ENCODE assay signal across 11 cellular contexts in the genomic region with DNA sequence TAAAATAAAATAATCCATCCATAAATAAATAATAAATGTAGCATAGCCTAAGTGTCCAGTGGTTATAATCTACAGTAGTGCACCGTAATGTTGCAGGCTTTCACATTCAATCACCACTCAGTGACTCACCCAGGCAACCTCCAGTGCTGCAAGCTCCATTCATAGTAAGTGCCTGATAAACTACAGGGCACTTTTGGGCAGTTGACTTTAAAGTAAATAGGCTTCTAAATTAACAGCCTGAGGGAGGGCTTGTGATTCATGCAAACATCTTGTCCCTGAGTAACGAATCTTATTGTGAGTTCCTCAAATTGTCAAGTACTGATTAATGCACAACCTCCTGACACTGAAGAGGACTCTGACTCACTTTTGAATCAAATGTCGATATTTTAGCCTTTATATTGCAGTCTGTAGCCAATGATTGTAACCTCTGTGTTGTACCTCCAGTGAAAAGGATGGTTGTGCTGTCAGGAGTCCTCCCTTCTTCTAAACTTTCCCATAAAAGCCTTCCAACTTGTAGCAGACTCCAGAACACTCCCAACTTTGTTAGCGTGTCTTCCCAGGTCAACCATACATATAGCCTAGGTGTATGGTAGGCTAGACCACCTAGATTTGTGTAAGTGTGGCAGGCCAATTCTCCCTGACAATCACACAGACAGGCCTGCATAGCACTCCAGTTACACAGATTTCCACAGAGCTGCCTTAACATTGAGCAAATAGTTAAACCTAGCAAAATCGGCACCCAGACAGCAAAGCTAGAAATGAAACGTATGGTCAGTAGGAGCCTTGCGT. TPM values are rescaled to one million over a fixed set of nuclear protein-coding genes. Genes with fewer than 3 reads are reported as not detected.
DNase-seq lines count a peak whose midpoint lies in the region; ATAC-seq and TF ChIP-seq lines count a peak whose summit lies in the region.
"Had no signal": no experiment of that assay in that cellular context is flagged by ENCODE, and none has a peak within 500 bp of the region (broad histone marks: within the 10 kb centered on the region; RNA-seq: fewer than 3 reads in every experiment).

No MANE protein-coding gene starts in this region.

- no peaks in the 10 kb centered on the region for H3K27me3 Mint-ChIP-seq in progenitor cell of endocrine pancreas
- no peaks in the 10 kb centered on the region for H3K27me3 Mint-ChIP-seq in CD4-positive, alpha-beta T cell
- H3K27me3 Mint-ChIP-seq: stimulated activated naive CD8-positive, alpha-beta T cell treated with anti-CD3 and anti-CD28 coated beads, Interleukin-15, Interleukin-2, amounts not matched to agents 100 ng/mL and 50 ng/mL, for 24 hours had no signal

- peaks cover 2% of the 10 kb centered on the region for H3K36me3 Mint-ChIP-seq in progenitor cell of endocrine pancreas (ENCODE audit: insufficient read depth)
- H3K36me3 Mint-ChIP-seq in CD4-positive, alpha-beta T cell (ENCODE audit: low read depth) = peaks cover 4% of the 10 kb centered on the region

- DNase-seq in DMS 273 (lab: John Stamatoyannopoulos, UW; ENCODE audit: unreplicated experiment) = peak; percentile 23
- no peak for DNase-seq in DMS 273 treated with DMSO at 0.1 percent for 48 hours (lab: John Stamatoyannopoulos, UW)
- peak; percentile 81 to 93 for DNase-seq in NOMO-1 (lab: John Stamatoyannopoulos, UW; ENCODE audit: unreplicated experiment in 2 of 2)
- DNase-seq in epidermal melanocyte (ENCODE audit: insufficient read length, low spot score) = peak; percentile 29
- no peak for DNase-seq in progenitor cell of endocrine pancreas (ENCODE audit: low spot score, unreplicated experiment)
- DNase-seq in CD4-positive, alpha-beta T cell = no peak
- no peak for DNase-seq in NCI-H2171 (lab: John Stamatoyannopoulos, UW)
- DNase-seq in stimulated activated naive CD4-positive, alpha-beta T cell treated with Interleukin-2 at 50 U/mL for 16 hours (lab: John Stamatoyannopoulos, UW) = no peak
- DNase-seq: 8988T, NCI-H748 treated with DMSO at 0.1 percent for 48 hours had no signal

- H3K9me3 Mint-ChIP-seq in progenitor cell of endocrine pancreas (ENCODE audit: low read depth) = peaks cover 12% of the 10 kb centered on the region
- peaks cover 3% of the 10 kb centered on the region for H3K9me3 Mint-ChIP-seq in CD4-positive, alpha-beta T cell
- H3K9me3 Mint-ChIP-seq: stimulated activated naive CD8-positive, alpha-beta T cell treated with anti-CD3 and anti-CD28 coated beads, Interleukin-15, Interleukin-2, amounts not matched to agents 100 ng/mL and 50 ng/mL, for 24 hours had no signal

- no peak overlapping the region for H3K4me3 Mint-ChIP-seq in progenitor cell of endocrine pancreas (ENCODE audit: low read depth)
- H3K4me3 Mint-ChIP-seq in CD4-positive, alpha-beta T cell = no peak overlapping the region
- H3K4me3 Mint-ChIP-seq: stimulated activated naive CD8-positive, alpha-beta T cell treated with anti-CD3 and anti-CD28 coated beads, Interleukin-15, Interleukin-2, amounts not matched to agents 100 ng/mL and 50 ng/mL, for 24 hours had no signal

- no peak overlapping the region for H3K27ac ChIP-seq in CD4-positive, alpha-beta T cell (ENCODE audit: low read depth, low read length)

- peaks cover 8% of the 10 kb centered on the region for H3K9me3 ChIP-seq in CD4-positive, alpha-beta T cell (ENCODE audit: control insufficient read depth, low read length)

- intact Hi-C loops in CD4-positive, alpha-beta T cell (cut with DNase I, micrococcal nuclease) = no loop called here

- POLR2A ChIA-PET in CD4-positive, alpha-beta T cell (lab: Charles Lee) = interaction anchor here (0.6 kb wide), 1 partner anchor 509 kb away, joined by 4 read pairs; no protein-coding TSS in a partner anchor

- H3K4me1 Mint-ChIP-seq in progenitor cell of endocrine pancreas (ENCODE audit: low read depth) = peaks cover 19% of the 10 kb centered on the region
- H3K4me1 Mint-ChIP-seq in CD4-positive, alpha-beta T cell (ENCODE audit: low read depth) = peaks cover 7% of the 10 kb centered on the region

- H3K27me3 ChIP-seq in CD4-positive, alpha-beta T cell (ENCODE audit: control insufficient read depth, insufficient read depth, low read length) = no peaks in the 10 kb centered on the region

- no peak for TF ChIP-seq CTCF in progenitor cell of endocrine pancreas (IDR thresholded peaks at IDR 0.05; ENCODE audit: unreplicated experiment)
- TF ChIP-seq CTCF in CD4-positive, alpha-beta T cell (IDR thresholded peaks at IDR 0.05) = no peak

- CTCF ChIA-PET in CD4-positive, alpha-beta T cell (lab: Charles Lee) = interaction anchor here (2.6 kb wide), 1 partner anchor 9 kb away, joined by 10 read pairs; no protein-coding TSS in a partner anchor

- H3K27ac Mint-ChIP-seq in progenitor cell of endocrine pancreas = peak overlapping the region; percentile 60
- H3K27ac Mint-ChIP-seq in CD4-positive, alpha-beta T cell = no peak overlapping the region
- H3K27ac Mint-ChIP-seq: stimulated activated naive CD8-positive, alpha-beta T cell treated with anti-CD3 and anti-CD28 coated beads, Interleukin-15, Interleukin-2, amounts not matched to agents 100 ng/mL and 50 ng/mL, for 24 hours had no signal

- no peak for ATAC-seq in CD4-positive, alpha-beta T cell (ENCODE audit: poor library complexity)

RNA-seq across cellular contexts. Expression of a gene that starts 54.9 kb away (rescaled TPM):
- total RNA-seq in progenitor cell of endocrine pancreas = 88.4 and 92.8 TPM in 2 replicates
- total RNA-seq in CD4-positive, alpha-beta T cell = 10 to 100 TPM; 13.5 to 14.3 TPM

Comparison
In these comparisons a context has a peak if more than half of its experiments do, and no peak if none do; other contexts are left out.
1. DNase-seq: peak in DMS 273 (single experiment), NOMO-1 (2 of 2) and epidermal melanocyte (single experiment); none in DMS 273 treated with DMSO at 0.1 percent for 48 hours (single experiment), progenitor cell of endocrine pancreas (single experiment), CD4-positive, alpha-beta T cell (0 of 10), NCI-H2171 (single experiment) and stimulated activated naive CD4-positive, alpha-beta T cell treated with Interleukin-2 at 50 U/mL for 16 hours (single experiment).